In the genomic region with DNA sequence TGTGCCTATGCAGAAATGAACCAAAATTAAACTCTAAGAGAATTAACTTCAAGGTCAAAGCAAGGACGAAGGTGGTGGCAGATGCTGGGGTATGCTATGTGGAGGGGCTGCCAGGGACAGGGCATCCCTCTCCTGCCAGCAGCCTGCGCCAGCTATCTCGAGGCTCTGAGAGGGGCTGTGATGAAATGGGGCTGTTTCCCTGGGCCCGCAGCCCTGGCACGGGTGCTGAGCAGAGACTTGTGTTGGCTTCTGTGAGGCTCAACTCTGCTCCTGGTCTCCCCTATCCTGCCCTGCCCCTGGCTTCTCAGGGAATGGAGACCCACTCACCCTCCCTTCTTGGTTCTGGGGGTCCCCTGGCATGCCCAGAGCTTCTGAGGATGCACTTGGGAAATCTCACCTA, we compare ENCODE assay signal across 26 cellular contexts.
"Had no signal": no experiment of that assay in that cellular context is flagged by ENCODE, and none has a peak within 500 bp of the region (broad histone marks: within the 10 kb centered on the region; RNA-seq: fewer than 3 reads in every experiment).

No MANE protein-coding gene starts in this region.

- H3K9me3 ChIP-seq: esophagus muscularis mucosa, gastroesophageal sphincter, heart left ventricle, mucosa of descending colon, prostate gland, right atrium auricular region, sigmoid colon, stomach, thyroid gland, vagina had no signal

- H3K36me3 ChIP-seq: esophagus muscularis mucosa, gastroesophageal sphincter, heart left ventricle, prostate gland, right atrium auricular region, sigmoid colon, stomach, thyroid gland, vagina had no signal

- H3K4me3 Mint-ChIP-seq: dendritic cell treated with granulocyte-macrophage colony-stimulating factor and Interleukin-4, amounts not matched to agents 40 ng/mL and 50 ng/mL, for 4 days; mesothelial cell of epicardium; naive B cell; natural killer cell treated with Interleukin-12 subunit alpha and Interleukin-12 subunit beta and Interleukin-15 and Interleukin-18, amount 100 ng/mL, for 72 hours; neural crest cell; stimulated activated effector memory CD8-positive, alpha-beta T cell treated with anti-CD3 and anti-CD28 coated beads, Interleukin-12 subunit alpha, Interleukin-12 subunit beta, amount 100 ng/mL, for 72 hours had no signal

- ATAC-seq: foreskin keratinocyte; gastroesophageal sphincter; heart left ventricle; left lobe of liver; mucosa of descending colon; natural killer cell treated with Interleukin-12 subunit alpha and Interleukin-12 subunit beta and Interleukin-15 and Interleukin-18, amount 100 ng/mL, for 72 hours; stimulated activated effector memory CD8-positive, alpha-beta T cell treated with anti-CD3 and anti-CD28 coated beads, Interleukin-12 subunit alpha, Interleukin-12 subunit beta, amount 100 ng/mL, for 72 hours had no signal

- DNase-seq: effector CD8-positive, alpha-beta T cell; foreskin keratinocyte; heart left ventricle; kidney; mesenchymal stem cell; mucosa of descending colon; naive B cell; sigmoid colon; stimulated activated CD4-positive, alpha-beta T cell treated with anti-CD3 and anti-CD28 coated beads, Interleukin-2, amount 100 ng/mL, for 24 hours; stimulated activated CD4-positive, alpha-beta T cell treated with anti-CD3 and anti-CD28 coated beads, Interleukin-4, amount 100 ng/mL, for 24 hours; stimulated activated naive CD4-positive, alpha-beta T cell treated with Interleukin-2 at 50 U/mL for 16 hours; stomach; thyroid gland; trophoblast cell had no signal

- H3K36me3 Mint-ChIP-seq: naive B cell; natural killer cell treated with Interleukin-12 subunit alpha and Interleukin-12 subunit beta and Interleukin-15 and Interleukin-18, amount 100 ng/mL, for 72 hours; stimulated activated effector memory CD8-positive, alpha-beta T cell treated with anti-CD3 and anti-CD28 coated beads, Interleukin-12 subunit alpha, Interleukin-12 subunit beta, amount 100 ng/mL, for 72 hours had no signal

- H3K4me1 Mint-ChIP-seq: naive B cell; neural crest cell; stimulated activated effector memory CD8-positive, alpha-beta T cell treated with anti-CD3 and anti-CD28 coated beads, Interleukin-12 subunit alpha, Interleukin-12 subunit beta, amount 100 ng/mL, for 72 hours had no signal

- H3K4me3 ChIP-seq: esophagus muscularis mucosa, gastroesophageal sphincter, heart left ventricle, hepatocyte, mucosa of descending colon, prostate gland, right atrium auricular region, sigmoid colon, stomach, thyroid gland, vagina had no signal

- H3K27me3 Mint-ChIP-seq: naive B cell had no signal

- H3K27ac Mint-ChIP-seq: dendritic cell treated with granulocyte-macrophage colony-stimulating factor and Interleukin-4, amounts not matched to agents 40 ng/mL and 50 ng/mL, for 4 days; mesothelial cell of epicardium; naive B cell; natural killer cell treated with Interleukin-12 subunit alpha and Interleukin-12 subunit beta and Interleukin-15 and Interleukin-18, amount 100 ng/mL, for 72 hours; stimulated activated effector memory CD8-positive, alpha-beta T cell treated with anti-CD3 and anti-CD28 coated beads, Interleukin-12 subunit alpha, Interleukin-12 subunit beta, amount 100 ng/mL, for 72 hours had no signal

- H3K27me3 ChIP-seq: esophagus muscularis mucosa, foreskin keratinocyte, gastroesophageal sphincter, heart left ventricle, hepatocyte, right atrium auricular region, sigmoid colon, stomach, thyroid gland, vagina had no signal

- H3K27ac ChIP-seq: esophagus muscularis mucosa, foreskin keratinocyte, gastroesophageal sphincter, heart left ventricle, hepatocyte, prostate gland, right atrium auricular region, sigmoid colon, stomach, thyroid gland, vagina had no signal

- H3K9me3 Mint-ChIP-seq: dendritic cell treated with granulocyte-macrophage colony-stimulating factor and Interleukin-4, amounts not matched to agents 40 ng/mL and 50 ng/mL, for 4 days; mesothelial cell of epicardium; naive B cell; natural killer cell treated with Interleukin-12 subunit alpha and Interleukin-12 subunit beta and Interleukin-15 and Interleukin-18, amount 100 ng/mL, for 72 hours; neural crest cell; stimulated activated effector memory CD8-positive, alpha-beta T cell treated with anti-CD3 and anti-CD28 coated beads, Interleukin-12 subunit alpha, Interleukin-12 subunit beta, amount 100 ng/mL, for 72 hours had no signal

- H3K4me1 ChIP-seq: esophagus muscularis mucosa, foreskin keratinocyte, gastroesophageal sphincter, heart left ventricle, prostate gland, right atrium auricular region, sigmoid colon, stomach, thyroid gland, vagina had no signal
